ENCODE assay signal across 8 cellular contexts in genomic region chr1:109931189-109931672, GRCh38. TPM values are rescaled to one million over a fixed set of nuclear protein-coding genes. Genes with fewer than 3 reads are reported as not detected.
DNase-seq lines count a peak whose midpoint lies in the region; ATAC-seq and TF ChIP-seq lines count a peak whose summit lies in the region.

No MANE protein-coding gene starts in this region.

- H3K4me3 Mint-ChIP-seq in brain = no peak overlapping the region

- DNase-seq in MG63 (peak; percentile 85), inferior parietal cortex (ENCODE audit: extremely low spot score) (peak; percentile 51), NCI-H2196 treated with DMSO at 0.1 percent for 48 hours (lab: John Stamatoyannopoulos, UW; ENCODE audit: unreplicated experiment) (no peak)
- DNase-seq in stimulated activated CD8-positive, alpha-beta memory T cell treated with anti-CD3 and anti-CD28 coated beads, Interleukin-4, amount 100 ng/mL, for 48 hours = peak; percentile 32
- no peak for DNase-seq in central memory CD4-positive, alpha-beta T cell

- TF ChIP-seq CTCF in brain (conservative IDR thresholded peaks at IDR 0.05) = no peak

- H3K27me3 Mint-ChIP-seq in brain = no peaks in the 10 kb centered on the region

- H3K27me3 ChIP-seq in MG63 = no peaks in the 10 kb centered on the region

- H3K4me1 Mint-ChIP-seq in brain = peaks cover 17% of the 10 kb centered on the region

- H3K9me3 ChIP-seq in MG63 = peaks cover 9% of the 10 kb centered on the region

- H3K27ac Mint-ChIP-seq in brain = peak overlapping the region in 4 of 5 experiments; percentile 79 to 93 (median 84)

- H3K36me3 Mint-ChIP-seq in brain = peaks cover 9% of the 10 kb centered on the region

- peaks cover 0 to 8% (median 4%) of the 10 kb centered on the region in 5 experiments for H3K9me3 Mint-ChIP-seq in brain

- H3K36me3 ChIP-seq in MG63 = peaks cover 60% of the 10 kb centered on the region

- H3K4me3 ChIP-seq in MG63 = no peak overlapping the region

- ATAC-seq in HG03342 (IDR thresholded peaks at IDR 0.05; ENCODE audit: unreplicated experiment) (no peak), GM21825 (IDR thresholded peaks at IDR 0.05; ENCODE audit: unreplicated experiment) (no peak)

RNA-seq across cellular contexts. Expression of gene CSF1, which starts 20.6 kb away (rescaled TPM):
- 155 and 224 TPM in 2 replicates for total RNA-seq in MG63 (2014; rRNA removed; shearing (Covaris generic); ENCODE audit: low replicate concordance)
- polyA plus RNA-seq in brain (ENCODE audit: insufficient read depth, low read depth, low replicate concordance) = 10.5 TPM

RNA-seq across cellular contexts. Expression of gene AHCYL1, which starts 53.3 kb away (rescaled TPM):
- 55.4 and 64.5 TPM in 2 replicates for total RNA-seq in MG63 (2014; rRNA removed; shearing (Covaris generic); ENCODE audit: low replicate concordance)
- 164 TPM for polyA plus RNA-seq in brain (ENCODE audit: insufficient read depth, low read depth, low replicate concordance)

Comparison
In these comparisons a context has a peak if more than half of its experiments do, and no peak if none do; other contexts are left out.
1. DNase-seq: peak in MG63 (single experiment), inferior parietal cortex (single experiment) and stimulated activated CD8-positive, alpha-beta memory T cell treated with anti-CD3 and anti-CD28 coated beads, Interleukin-4, amount 100 ng/mL, for 48 hours (single experiment); none in NCI-H2196 treated with DMSO at 0.1 percent for 48 hours (single experiment) and central memory CD4-positive, alpha-beta T cell (single experiment).